ENCODE assay signal across 8 cellular contexts in genomic region chr12:101280006-101280505, GRCh38. TPM values are rescaled to one million over a fixed set of nuclear protein-coding genes. Genes with fewer than 3 reads are reported as not detected.
DNase-seq lines count a peak whose midpoint lies in the region; ATAC-seq, FAIRE-seq and TF ChIP-seq lines count a peak whose summit lies in the region.

UTP20 (plus strand) TSS chr12:101280105; CDS start chr12:101280283, 178 bp downstream.

- FAIRE-seq in HTR-8/SVneo (lab: Jason Lieb, UNC) = peak; percentile 38

- H3K4me1 Mint-ChIP-seq in Caco-2 (ENCODE audit: low read depth, unreplicated experiment) (peaks cover 7% of the 10 kb centered on the region), endodermal cell (peaks cover 8% of the 10 kb centered on the region)

- H3K4me3 ChIP-seq in Caco-2 (ENCODE audit: low read depth, low read length) = peak within 1 kb of the TSS; percentile 84
- peak within 1 kb of the TSS; percentile 100 for H3K4me3 ChIP-seq in NT2/D1 (ENCODE audit: insufficient read length, low read depth)
- peak within 1 kb of the TSS; percentile 94 for H3K4me3 ChIP-seq in endodermal cell (ENCODE audit: low read length)

- TF ChIP-seq CTCF in Caco-2 (IDR thresholded peaks at IDR 0.05; ENCODE audit: insufficient read depth in 1 of 2, low read depth in 1 of 2, low read length in 1 of 2, severe bottlenecking in 1 of 2, unreplicated experiment in 1 of 2) = no peak
- TF ChIP-seq CTCF in endodermal cell (conservative IDR thresholded peaks at IDR 0.05) = no peak

- H3K27me3 ChIP-seq in Caco-2 (replicated peaks; ENCODE audit: control insufficient read depth, insufficient read depth, low read length) (no peaks in the 10 kb centered on the region; the same call in 1 of the 2 replicates), NT2/D1 (ENCODE audit: insufficient read depth, insufficient read length) (no peaks in the 10 kb centered on the region), endodermal cell (ENCODE audit: control insufficient read depth, insufficient read depth, low read length, poor library complexity, severe bottlenecking) (no peaks in the 10 kb centered on the region)

- POLR2A ChIA-PET in Caco-2 (lab: Charles Lee) = no interaction called here

- DNase-seq in Caco-2 (peak; percentile 91 to 93), HTR-8/SVneo (ENCODE audit: insufficient read length, low spot score) (peak; percentile 73), NT2/D1 (ENCODE audit: low read depth, low spot score) (peak; percentile 91), endodermal cell (peak; percentile 99), mesenteric fat pad (ENCODE audit: low spot score) (peak; percentile 96)
- peak; percentile 78 to 90 (median 87) for DNase-seq in activated CD8-positive, alpha-beta memory T cell treated with anti-CD3 and anti-CD28 coated beads for 48 hours (ENCODE audit: low read depth in 2 of 3, low spot score in 2 of 3)
- peak; percentile 96 for DNase-seq in stimulated activated CD8-positive, alpha-beta memory T cell treated with anti-CD3 and anti-CD28 coated beads, Interleukin-15, amount 100 ng/mL, for 1 hour (ENCODE audit: low read depth)

- no peaks in the 10 kb centered on the region for H3K9me3 Mint-ChIP-seq in Caco-2 (ENCODE audit: unreplicated experiment)
- no peaks in the 10 kb centered on the region for H3K9me3 Mint-ChIP-seq in endodermal cell

- H3K27me3 Mint-ChIP-seq in Caco-2 (ENCODE audit: insufficient read depth, unreplicated experiment) = peaks cover 4% of the 10 kb centered on the region
- peaks cover 3% of the 10 kb centered on the region for H3K27me3 Mint-ChIP-seq in endodermal cell (ENCODE audit: insufficient read depth)

- H3K36me3 ChIP-seq in Caco-2 (ENCODE audit: control insufficient read depth, insufficient read depth, low read length) (no peaks in the 10 kb centered on the region), NT2/D1 (ENCODE audit: insufficient read depth, insufficient read length, low read length) (peaks cover 37% of the 10 kb centered on the region), endodermal cell (ENCODE audit: control insufficient read depth, insufficient read depth, low read length) (peaks cover 22% of the 10 kb centered on the region)

- H3K9ac ChIP-seq in NT2/D1 (ENCODE audit: insufficient read length, low read depth) (peak within 1 kb of the TSS; percentile 95), endodermal cell (ENCODE audit: extremely low read depth, low read length, poor library complexity, severe bottlenecking) (peak within 1 kb of the TSS; percentile 81)

- peak; percentile 99 for ATAC-seq in GM21381 (IDR thresholded peaks at IDR 0.05; ENCODE audit: unreplicated experiment)

- CTCF ChIA-PET in Caco-2 (lab: Charles Lee) = interaction anchor here (0.9 kb wide), 1 partner anchor 105 kb away, joined by 3 read pairs; no protein-coding TSS in a partner anchor

- H3K9me3 ChIP-seq in Caco-2 (no peaks in the 10 kb centered on the region), NT2/D1 (ENCODE audit: insufficient read depth, low read length) (no peaks in the 10 kb centered on the region), endodermal cell (ENCODE audit: control insufficient read depth, low read length) (no peaks in the 10 kb centered on the region)

- H3K27ac Mint-ChIP-seq in Caco-2 (ENCODE audit: unreplicated experiment) = peak within 1 kb of the TSS; percentile 90
- H3K27ac Mint-ChIP-seq in endodermal cell = peak within 1 kb of the TSS; percentile 98

- H3K4me1 ChIP-seq in Caco-2 = 0 out of 2 replicates have a peak, but pooled peaks cover 4% of the 10 kb centered on the region
- no peaks in the 10 kb centered on the region for H3K4me1 ChIP-seq in NT2/D1 (ENCODE audit: insufficient read depth, insufficient read length)
- H3K4me1 ChIP-seq in endodermal cell (ENCODE audit: control insufficient read depth, insufficient read depth, low read length) = peaks cover 3% of the 10 kb centered on the region

- no TSS peak for BruUV-seq in Caco-2 (replicated peaks; lab: Mats Ljungman, UMichigan)

- intact Hi-C loops in Caco-2 (cut with micrococcal nuclease; ENCODE audit: unreplicated experiment) = loop anchor here (2.0 kb wide), 1 partner anchor 451 kb away; no protein-coding TSS in a partner anchor

- 0 to 2% methylated on average over 10 to 34 of the region's 34 CpGs for WGBS in endodermal cell (ENCODE audit: insufficient coverage in 1 of 2, insufficient read length in 1 of 2), 2 experiments

- peaks cover 5% of the 10 kb centered on the region for H3K36me3 Mint-ChIP-seq in Caco-2 (ENCODE audit: insufficient read depth, unreplicated experiment)
- peaks cover 2% of the 10 kb centered on the region for H3K36me3 Mint-ChIP-seq in endodermal cell (ENCODE audit: low read depth)

- peak within 1 kb of the TSS; percentile 67 for H3K27ac ChIP-seq in endodermal cell (ENCODE audit: low read depth, low read length)

- peak within 1 kb of the TSS; percentile 89 for H3K4me3 Mint-ChIP-seq in Caco-2 (ENCODE audit: unreplicated experiment)
- peak within 1 kb of the TSS; percentile 95 for H3K4me3 Mint-ChIP-seq in endodermal cell

RNA-seq across cellular contexts. Expression of gene UTP20, which starts in this region (rescaled TPM):
- 23.7 and 24.9 TPM in 2 replicates for total RNA-seq in Caco-2 (2022)
- 10 to 100 TPM; 22.1 to 29.1 TPM for total RNA-seq in endodermal cell
- polyA plus RNA-seq in endodermal cell (2013, experiment 1 of 2) = 10.8 TPM
- 10.1 TPM for polyA plus RNA-seq in endodermal cell (2013, experiment 2 of 2)
- total RNA-seq in mesenteric fat pad = 18.3 TPM

Comparison
In these comparisons a context has a peak if more than half of its experiments do, and no peak if none do; other contexts are left out.
1. Peak in every context shown above with its lines: DNase-seq, ATAC-seq, H3K4me3 ChIP-seq and H3K27ac ChIP-seq.